In genomic region chr1:79550402-79550801, GRCh38 we compare ENCODE assay signal across 32 cellular contexts.
"Had no signal": no experiment of that assay in that cellular context is flagged by ENCODE, and none has a peak within 500 bp of the region (broad histone marks: within the 10 kb centered on the region; RNA-seq: fewer than 3 reads in every experiment).

No MANE protein-coding gene starts in this region.

- H3K36me3 ChIP-seq: adrenal gland, ascending aorta, brain microvascular endothelial cell, breast epithelium, cardiac muscle cell had no signal

- H3K27me3 ChIP-seq: adrenal gland, ascending aorta, body of pancreas, brain microvascular endothelial cell, breast epithelium, cardiac muscle cell had no signal

- DNase-seq: activated effector memory CD4-positive, alpha-beta T cell treated with anti-CD3 and anti-CD28 coated beads, Interleukin-2, amount 50 U/mL, for 16 hours; activated effector memory CD4-positive, alpha-beta T cell treated with Interleukin-2 at 50 U/mL for 16 hours; activated gamma-delta T cell; activated gamma-delta T cell treated with Interleukin-2 at 50 U/mL for 16 hours; activated naive CD4-positive, alpha-beta T cell; activated naive CD4-positive, alpha-beta T cell treated with anti-CD3 and anti-CD28 coated beads for 36 hours; activated naive CD4-positive, alpha-beta T cell treated with anti-CD3 and anti-CD28 coated beads, Interleukin-2, amount 10 ng/mL, durations not matched to agents 7 days and 5 days; activated naive CD4-positive, alpha-beta T cell treated with anti-CD3 and anti-CD28 coated beads, Interleukin-2, amount 50 U/mL, for 16 hours; activated naive CD4-positive, alpha-beta T cell treated with Interleukin-2 at 50 U/mL for 16 hours; activated naive CD8-positive, alpha-beta T cell treated with anti-CD3 and anti-CD28 coated beads for 36 hours; activated naive CD8-positive, alpha-beta T cell treated with anti-CD3 and anti-CD28 coated beads, Interleukin-2, amount 10 ng/mL, durations not matched to agents 7 days and 5 days; activated naive CD8-positive, alpha-beta T cell treated with anti-CD3 and anti-CD28 coated beads, Interleukin-2, amount 50 U/mL, for 24 hours; activated T-cell treated with anti-CD3 and anti-CD28 coated beads, Interleukin-2, amount 50 U/mL, for 1 hour; activated T-cell treated with anti-CD3 and anti-CD28 coated beads, Interleukin-2, amount 50 U/mL, for 24 hours; activated T-cell treated with anti-CD3 and anti-CD28 coated beads, Interleukin-2, amount 50 U/mL, for 4 hours; activated T-cell treated with anti-CD3 and anti-CD28 coated beads, Interleukin-2, amount 50 U/mL, for 48 hours; activated T-cell treated with anti-CD3 and anti-CD28 coated beads, Interleukin-2, amount 50 U/mL, for 72 hours; adrenal gland; amniotic stem cell; amygdala; anterior cingulate cortex; aorta; body of pancreas; brain microvascular endothelial cell; caudate nucleus; central memory CD4-positive, alpha-beta T cell; cerebellar nuclear complex had no signal

- H3K27ac ChIP-seq: adrenal gland, ascending aorta, body of pancreas, brain microvascular endothelial cell, breast epithelium, cardiac muscle cell had no signal

- H3K9me3 ChIP-seq: adrenal gland, ascending aorta, body of pancreas, breast epithelium had no signal

- H3K4me1 ChIP-seq: adrenal gland, ascending aorta, body of pancreas, breast epithelium had no signal

- H3K4me3 ChIP-seq: adrenal gland, ascending aorta, body of pancreas, breast epithelium, cardiac muscle cell had no signal

- ATAC-seq: activated naive CD4-positive, alpha-beta T cell treated with anti-CD3 and anti-CD28 coated beads, Interleukin-2, amount 50 U/mL, for 72 hours; activated naive CD8-positive, alpha-beta T cell treated with anti-CD3 and anti-CD28 coated beads, Interleukin-2, amount 50 U/mL, for 24 hours; activated T-cell treated with anti-CD3 and anti-CD28 coated beads, Interleukin-2, amount 50 U/mL, for 4 hours; activated T-cell treated with anti-CD3 and anti-CD28 coated beads, Interleukin-2, amount 50 U/mL, for 72 hours; activated T-helper 17 cell treated with anti-CD3 and anti-CD28 coated beads, Interleukin-2, amount 50 U/mL, for 72 hours; body of pancreas had no signal
